In genomic region chr7:55550010-55550409, GRCh38 we compare ENCODE assay signal across 10 cellular contexts. TPM values are rescaled to one million over a fixed set of nuclear protein-coding genes. Genes with fewer than 3 reads are reported as not detected.
DNase-seq lines count a peak whose midpoint lies in the region; ATAC-seq and TF ChIP-seq lines count a peak whose summit lies in the region.
"Had no signal": no experiment of that assay in that cellular context is flagged by ENCODE, and none has a peak within 500 bp of the region (broad histone marks: within the 10 kb centered on the region; RNA-seq: fewer than 3 reads in every experiment).

No MANE protein-coding gene starts in this region.

- peaks cover 100% of the 10 kb centered on the region for H3K79me2 ChIP-seq in GM23338 (replicated peaks; ENCODE audit: insufficient read depth)

- no peak overlapping the region; the same call in 1 of the 2 replicates for H3K27ac ChIP-seq in GM23338 (ENCODE audit: low read depth)

- H3K9me2 ChIP-seq in GM23338 (ENCODE audit: insufficient read depth) = no peaks in the 10 kb centered on the region

- CTCF ChIA-PET in Calu3 (lab: Charles Lee) = interaction anchor here (0.6 kb wide), 2 partner anchors 9 to 43 kb away, joined by 3 read pairs; no protein-coding TSS in a partner anchor

- ATAC-seq in GM23338 (no peak), memory B cell (ENCODE audit: low read depth) (peak; percentile 69), GM18520 (IDR thresholded peaks at IDR 0.05; ENCODE audit: unreplicated experiment) (no peak), HG03439 (IDR thresholded peaks at IDR 0.05; ENCODE audit: unreplicated experiment) (no peak)

- H3K4me1 ChIP-seq in GM23338 (ENCODE audit: insufficient read depth) = peaks cover 75% of the 10 kb centered on the region

- no peaks in the 10 kb centered on the region for H3K27me3 ChIP-seq in GM23338 (ENCODE audit: insufficient read depth)

- H3K36me3 ChIP-seq in GM23338 (ENCODE audit: insufficient read depth) = no peaks in the 10 kb centered on the region; the same call in none of the 2 replicates

- no peaks in the 10 kb centered on the region for H3F3A ChIP-seq in GM23338 (replicated peaks; ENCODE audit: low read depth)

- intact Hi-C loops in Calu3 (cut with micrococcal nuclease; ENCODE audit: unreplicated experiment) = no loop called here

- TF ChIP-seq CTCF in Calu3 (IDR thresholded peaks at IDR 0.05; ENCODE audit: unreplicated experiment) (peak; percentile 44), GM23338 (conservative IDR thresholded peaks at IDR 0.05; ENCODE audit: low read depth in 2 of 2) (peak; percentile 48 to 54)

- no peak overlapping the region for H3K4me3 ChIP-seq in GM23338

- no peak overlapping the region for H3K27ac Mint-ChIP-seq in Calu3 (ENCODE audit: unreplicated experiment)
- no peak overlapping the region for H3K27ac Mint-ChIP-seq in GM23338
- peak overlapping the region; percentile 92 for H3K27ac Mint-ChIP-seq in memory B cell

- no peak overlapping the region for H3K4me3 Mint-ChIP-seq in Calu3 (ENCODE audit: low read depth, unreplicated experiment)
- H3K4me3 Mint-ChIP-seq in GM23338 = no peak overlapping the region
- peak overlapping the region; percentile 81 for H3K4me3 Mint-ChIP-seq in memory B cell
- H3K4me3 Mint-ChIP-seq: activated naive CD4-positive, alpha-beta T cell treated with anti-CD3 and anti-CD28 coated beads for 36 hours had no signal

- DNase-seq in Calu3 (peak; percentile 73), GM23338 (ENCODE audit: low spot score) (no peak), RPMI8226 (peak; percentile 87), memory B cell (ENCODE audit: low spot score in 2 of 2) (peak in 1 of 2 donors; percentile 54), occipital lobe (lab: John Stamatoyannopoulos, UW) (no peak)
- DNase-seq in stimulated activated CD4-positive, alpha-beta T cell treated with anti-CD3 and anti-CD28 coated beads, Interleukin-2, amount 100 ng/mL, for 48 hours = no peak
- DNase-seq: activated naive CD4-positive, alpha-beta T cell treated with anti-CD3 and anti-CD28 coated beads for 36 hours; NCI-H2171 treated with DMSO at 0.1 percent for 48 hours had no signal

- H3K4me2 ChIP-seq in GM23338 = 0 out of 2 replicates have a peak overlapping the region, but pooled peaks have one; percentile 29

- peaks cover 86% of the 10 kb centered on the region for H3K4me1 Mint-ChIP-seq in Calu3 (ENCODE audit: low read depth, unreplicated experiment)
- H3K4me1 Mint-ChIP-seq in GM23338 = peaks cover 87% of the 10 kb centered on the region
- peaks cover 85% of the 10 kb centered on the region for H3K4me1 Mint-ChIP-seq in memory B cell

- H4K20me1 ChIP-seq in GM23338 (replicated peaks; ENCODE audit: insufficient read depth) = peaks cover 43% of the 10 kb centered on the region

- BruUV-seq in Calu3 (replicated peaks; lab: Mats Ljungman, UMichigan) = no TSS peak

- no peak overlapping the region for H2AFZ ChIP-seq in GM23338

- H3K27me3 Mint-ChIP-seq in Calu3 (ENCODE audit: unreplicated experiment) (no peaks in the 10 kb centered on the region), GM23338 (ENCODE audit: insufficient read depth, low read depth, poor library complexity) (peaks cover 21% of the 10 kb centered on the region), memory B cell (no peaks in the 10 kb centered on the region)

- no peaks in the 10 kb centered on the region for H3K9me3 Mint-ChIP-seq in Calu3 (ENCODE audit: low read depth, unreplicated experiment)
- H3K9me3 Mint-ChIP-seq in GM23338 = no peaks in the 10 kb centered on the region
- H3K9me3 Mint-ChIP-seq in memory B cell = no peaks in the 10 kb centered on the region
- H3K9me3 Mint-ChIP-seq: activated naive CD4-positive, alpha-beta T cell treated with anti-CD3 and anti-CD28 coated beads for 36 hours had no signal

- H3K36me3 Mint-ChIP-seq in Calu3 (ENCODE audit: insufficient read depth, unreplicated experiment) (peaks cover 6% of the 10 kb centered on the region), GM23338 (ENCODE audit: low read depth) (peaks cover 5% of the 10 kb centered on the region; the same call in 1 of the 3 replicates), memory B cell (peaks cover 14% of the 10 kb centered on the region)

TF ChIP-seq in GM23338, 12 proteins besides CTCF, POLR2A, EP300 and RAD21 (continues in another document):
- no peak for TF ChIP-seq CREB1 (CRISPR knock-in tag; IDR thresholded peaks at IDR 0.05; ENCODE audit: low read depth)
- TF ChIP-seq, protein P1, sequence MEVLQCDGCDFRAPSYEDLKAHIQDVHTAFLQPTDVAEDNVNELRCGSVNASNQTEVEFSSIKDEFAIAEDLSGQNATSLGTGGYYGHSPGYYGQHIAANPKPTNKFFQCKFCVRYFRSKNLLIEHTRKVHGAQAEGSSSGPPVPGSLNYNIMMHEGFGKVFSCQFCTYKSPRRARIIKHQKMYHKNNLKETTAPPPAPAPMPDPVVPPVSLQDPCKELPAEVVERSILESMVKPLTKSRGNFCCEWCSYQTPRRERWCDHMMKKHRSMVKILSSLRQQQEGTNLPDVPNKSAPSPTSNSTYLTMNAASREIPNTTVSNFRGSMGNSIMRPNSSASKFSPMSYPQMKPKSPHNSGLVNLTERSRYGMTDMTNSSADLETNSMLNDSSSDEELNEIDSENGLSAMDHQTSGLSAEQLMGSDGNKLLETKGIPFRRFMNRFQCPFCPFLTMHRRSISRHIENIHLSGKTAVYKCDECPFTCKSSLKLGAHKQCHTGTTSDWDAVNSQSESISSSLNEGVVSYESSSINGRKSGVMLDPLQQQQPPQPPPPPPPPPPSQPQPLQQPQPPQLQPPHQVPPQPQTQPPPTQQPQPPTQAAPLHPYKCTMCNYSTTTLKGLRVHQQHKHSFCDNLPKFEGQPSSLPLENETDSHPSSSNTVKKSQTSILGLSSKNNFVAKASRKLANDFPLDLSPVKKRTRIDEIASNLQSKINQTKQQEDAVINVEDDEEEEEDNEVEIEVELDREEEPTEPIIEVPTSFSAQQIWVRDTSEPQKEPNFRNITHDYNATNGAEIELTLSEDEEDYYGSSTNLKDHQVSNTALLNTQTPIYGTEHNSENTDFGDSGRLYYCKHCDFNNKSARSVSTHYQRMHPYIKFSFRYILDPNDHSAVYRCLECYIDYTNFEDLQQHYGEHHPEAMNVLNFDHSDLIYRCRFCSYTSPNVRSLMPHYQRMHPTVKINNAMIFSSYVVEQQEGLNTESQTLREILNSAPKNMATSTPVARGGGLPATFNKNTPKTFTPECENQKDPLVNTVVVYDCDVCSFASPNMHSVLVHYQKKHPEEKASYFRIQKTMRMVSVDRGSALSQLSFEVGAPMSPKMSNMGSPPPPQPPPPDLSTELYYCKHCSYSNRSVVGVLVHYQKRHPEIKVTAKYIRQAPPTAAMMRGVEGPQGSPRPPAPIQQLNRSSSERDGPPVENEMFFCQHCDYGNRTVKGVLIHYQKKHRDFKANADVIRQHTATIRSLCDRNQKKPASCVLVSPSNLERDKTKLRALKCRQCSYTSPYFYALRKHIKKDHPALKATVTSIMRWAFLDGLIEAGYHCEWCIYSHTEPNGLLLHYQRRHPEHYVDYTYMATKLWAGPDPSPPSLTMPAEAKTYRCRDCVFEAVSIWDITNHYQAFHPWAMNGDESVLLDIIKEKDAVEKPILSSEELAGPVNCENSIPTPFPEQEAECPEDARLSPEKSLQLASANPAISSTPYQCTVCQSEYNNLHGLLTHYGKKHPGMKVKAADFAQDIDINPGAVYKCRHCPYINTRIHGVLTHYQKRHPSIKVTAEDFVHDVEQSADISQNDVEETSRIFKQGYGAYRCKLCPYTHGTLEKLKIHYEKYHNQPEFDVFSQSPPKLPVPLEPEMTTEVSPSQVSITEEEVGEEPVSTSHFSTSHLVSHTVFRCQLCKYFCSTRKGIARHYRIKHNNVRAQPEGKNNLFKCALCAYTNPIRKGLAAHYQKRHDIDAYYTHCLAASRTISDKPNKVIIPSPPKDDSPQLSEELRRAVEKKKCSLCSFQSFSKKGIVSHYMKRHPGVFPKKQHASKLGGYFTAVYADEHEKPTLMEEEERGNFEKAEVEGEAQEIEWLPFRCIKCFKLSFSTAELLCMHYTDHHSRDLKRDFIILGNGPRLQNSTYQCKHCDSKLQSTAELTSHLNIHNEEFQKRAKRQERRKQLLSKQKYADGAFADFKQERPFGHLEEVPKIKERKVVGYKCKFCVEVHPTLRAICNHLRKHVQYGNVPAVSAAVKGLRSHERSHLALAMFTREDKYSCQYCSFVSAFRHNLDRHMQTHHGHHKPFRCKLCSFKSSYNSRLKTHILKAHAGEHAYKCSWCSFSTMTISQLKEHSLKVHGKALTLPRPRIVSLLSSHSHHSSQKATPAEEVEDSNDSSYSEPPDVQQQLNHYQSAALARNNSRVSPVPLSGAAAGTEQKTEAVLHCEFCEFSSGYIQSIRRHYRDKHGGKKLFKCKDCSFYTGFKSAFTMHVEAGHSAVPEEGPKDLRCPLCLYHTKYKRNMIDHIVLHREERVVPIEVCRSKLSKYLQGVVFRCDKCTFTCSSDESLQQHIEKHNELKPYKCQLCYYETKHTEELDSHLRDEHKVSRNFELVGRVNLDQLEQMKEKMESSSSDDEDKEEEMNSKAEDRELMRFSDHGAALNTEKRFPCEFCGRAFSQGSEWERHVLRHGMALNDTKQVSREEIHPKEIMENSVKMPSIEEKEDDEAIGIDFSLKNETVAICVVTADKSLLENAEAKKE (CRISPR knock-in tag; IDR thresholded peaks at IDR 0.05) = no peak
- no peak for TF ChIP-seq ZNF331 (CRISPR knock-in tag; IDR thresholded peaks at IDR 0.05; ENCODE audit: low read depth)
- no peak for TF ChIP-seq ZNF114 (CRISPR knock-in tag; IDR thresholded peaks at IDR 0.05)

RNA-seq across cellular contexts. Expression of gene VOPP1, which starts 22.3 kb away (rescaled TPM):
- total RNA-seq in Calu3 (2022) (106 and 128 TPM in 2 replicates), occipital lobe (108 TPM)
- 71.0 and 73.7 TPM in 2 replicates for total RNA-seq in GM23338 (2014; rRNA removed; shearing (Covaris generic))
- polyA plus RNA-seq in GM23338 (2016; fragmentation: Nextera tagmentation; extraction: Ambion mirVana) = 26.2 and 28.2 TPM in 2 replicates

Comparison
In these comparisons a context has a peak if more than half of its experiments do, and no peak if none do; other contexts are left out.
1. DNase-seq: peak in Calu3 (single experiment) and RPMI8226 (single experiment); none in GM23338 (single experiment), occipital lobe (single experiment) and stimulated activated CD4-positive, alpha-beta T cell treated with anti-CD3 and anti-CD28 coated beads, Interleukin-2, amount 100 ng/mL, for 48 hours (0 of 2).